8 cellular contexts compared by ENCODE assay signal in genomic region chr17:76709077-76709950, GRCh38. TPM values are rescaled to one million over a fixed set of nuclear protein-coding genes. Genes with fewer than 3 reads are reported as not detected.
DNase-seq lines count a peak whose midpoint lies in the region; ATAC-seq, FAIRE-seq and TF ChIP-seq lines count a peak whose summit lies in the region.

No MANE protein-coding gene starts in this region.

- DNase-seq in GM23338 (ENCODE audit: low spot score) (peak; percentile 42), RWPE1 (ENCODE audit: low spot score) (no peak), endothelial cell of umbilical vein (ENCODE audit: low read depth, low spot score) (no peak), mucosa of descending colon (peak; percentile 66 to 80 (median 73)), COLO829 (ENCODE audit: low spot score) (no peak), KBM-7 (no peak)

- 0 out of 3 replicates have a peak, but pooled peaks cover 2% of the 10 kb centered on the region for H3K36me3 Mint-ChIP-seq in GM23338 (ENCODE audit: low read depth)

- H3K4me2 ChIP-seq in GM23338 (peak overlapping the region; percentile 88), endothelial cell of umbilical vein (ENCODE audit: insufficient read depth, low read length) (peak overlapping the region; percentile 60)

- no peak overlapping the region for H3K27ac Mint-ChIP-seq in GM23338

- peak overlapping the region; percentile 75 for H3K4me3 Mint-ChIP-seq in GM23338

- H3K36me3 ChIP-seq in GM23338 (ENCODE audit: insufficient read depth) (no peaks in the 10 kb centered on the region), endothelial cell of umbilical vein (ENCODE audit: control insufficient read depth in 2 of 2, extremely low read depth in 1 of 2, insufficient read depth in 2 of 2, low read length in 2 of 2) (peaks cover 0 to 7% of the 10 kb centered on the region in 2 experiments), mucosa of descending colon (ENCODE audit: low read depth) (no peaks in the 10 kb centered on the region), urinary bladder (ENCODE audit: insufficient read depth) (no peaks in the 10 kb centered on the region)

- 23% methylated on average over 29 of the region's 29 CpGs for WGBS in urinary bladder

- peaks cover 34% of the 10 kb centered on the region for H3K4me1 Mint-ChIP-seq in GM23338

- intact Hi-C loops in endothelial cell of umbilical vein (cut with micrococcal nuclease), result no loop called here
- intact Hi-C loops in mucosa of descending colon (cut with DNase I, micrococcal nuclease), result no loop called here

- H3K4me3 ChIP-seq in GM23338 (peak overlapping the region; percentile 73), endothelial cell of umbilical vein (replicated peaks in 1 of 3; ENCODE audit: insufficient read depth in 1 of 3, low read depth in 1 of 3, low read length in 3 of 3) (peak overlapping the region; percentile 69 to 81 (median 72)), mucosa of descending colon (no peak overlapping the region), urinary bladder (ENCODE audit: low read depth, low read length) (peak overlapping the region; percentile 84)

- H2AFZ ChIP-seq in GM23338, result no peak overlapping the region; the same call in 1 of the 2 replicates
- H2AFZ ChIP-seq in endothelial cell of umbilical vein (ENCODE audit: low read depth, low read length), result peak overlapping the region; percentile 39

- peak; percentile 82 for FAIRE-seq in endothelial cell of umbilical vein (lab: Jason Lieb, UNC)

- TF ChIP-seq CTCF in GM23338 (conservative IDR thresholded peaks at IDR 0.05; ENCODE audit: low read depth in 2 of 2) (no peak), RWPE1 (conservative IDR thresholded peaks at IDR 0.05; ENCODE audit: low read depth) (no peak), endothelial cell of umbilical vein (IDR thresholded peaks at IDR 0.05; ENCODE audit: extremely low read depth in 1 of 2, insufficient read depth in 1 of 2, low read depth in 1 of 2, low read length in 2 of 2) (no peak), mucosa of descending colon (IDR thresholded peaks at IDR 0.05) (no peak)

- peak overlapping the region; percentile 33 for H3K9ac ChIP-seq in endothelial cell of umbilical vein (replicated peaks; ENCODE audit: extremely low read depth, insufficient read depth, low read length)

- H3K79me2 ChIP-seq in GM23338 (replicated peaks; ENCODE audit: insufficient read depth) (peaks cover 24% of the 10 kb centered on the region), endothelial cell of umbilical vein (ENCODE audit: control insufficient read depth, insufficient read depth, low read length) (peaks cover 56% of the 10 kb centered on the region)

- no peaks in the 10 kb centered on the region for H3K9me1 ChIP-seq in endothelial cell of umbilical vein (replicated peaks; ENCODE audit: control insufficient read depth, extremely low read depth, insufficient read depth, low read length)

- peaks cover 39% of the 10 kb centered on the region for H3K27me3 Mint-ChIP-seq in GM23338 (ENCODE audit: insufficient read depth, low read depth, poor library complexity)

- H3K27ac ChIP-seq in GM23338 (ENCODE audit: low read depth) (no peak overlapping the region), RWPE1 (peak overlapping the region; percentile 87), endothelial cell of umbilical vein (ENCODE audit: insufficient read depth, low read depth, low read length) (peak overlapping the region; percentile 14), urinary bladder (ENCODE audit: low read depth) (peak overlapping the region; percentile 83)

- no peaks in the 10 kb centered on the region for H3K9me2 ChIP-seq in GM23338 (ENCODE audit: insufficient read depth)

- peaks cover 18% of the 10 kb centered on the region for H3K27me3 ChIP-seq in GM23338 (ENCODE audit: insufficient read depth)
- no peaks in the 10 kb centered on the region for H3K27me3 ChIP-seq in endothelial cell of umbilical vein (ENCODE audit: control insufficient read depth in 2 of 2, insufficient read depth in 2 of 2, low read length in 2 of 2)

- POLR2A ChIA-PET in RWPE1 (lab: Yijun Ruan, JAX; ENCODE audit: low non-redundant PET), result no interaction called here
- POLR2A ChIA-PET in endothelial cell of umbilical vein (lab: Charles Lee), result no interaction called here

- CTCF ChIA-PET in RWPE1 (lab: Yijun Ruan, JAX), result interaction anchor here (0.5 kb wide), 1 partner anchor 199 kb away, joined by 3 read pairs; no protein-coding TSS in a partner anchor
- CTCF ChIA-PET in endothelial cell of umbilical vein (lab: Charles Lee), result interaction anchor here (1.0 to 5.9 kb wide), 8 partner anchors 8 to 186 kb away, joined by 3 to 43 read pairs (median 6); no protein-coding TSS in a partner anchor

- no peaks in the 10 kb centered on the region for H3K9me3 ChIP-seq in endothelial cell of umbilical vein (replicated peaks; ENCODE audit: control insufficient read depth, insufficient read depth, low read length)
- no peaks in the 10 kb centered on the region for H3K9me3 ChIP-seq in mucosa of descending colon

- dilution Hi-C loops in endothelial cell of umbilical vein (cut with MboI; ENCODE audit: extremely low pct_ligation_motif_present, low sequenced_read_pairs), result no loop called here

- peak; percentile 11 for ATAC-seq in GM23338
- ATAC-seq in mucosa of descending colon, result peak; percentile 47
- ATAC-seq in HG03159 (IDR thresholded peaks at IDR 0.05; ENCODE audit: unreplicated experiment), result no peak

- H3K9me3 Mint-ChIP-seq in GM23338, result no peaks in the 10 kb centered on the region; the same call in 2 of the 3 replicates

- peaks cover 9% of the 10 kb centered on the region for H3F3A ChIP-seq in GM23338 (replicated peaks; ENCODE audit: low read depth)

- TF ChIP-seq POLR2A in endothelial cell of umbilical vein (IDR thresholded peaks at IDR 0.05; ENCODE audit: low read depth, low read length), result no peak

- H4K20me1 ChIP-seq in GM23338 (replicated peaks; ENCODE audit: insufficient read depth) (peaks cover 10% of the 10 kb centered on the region; the same call in 1 of the 2 replicates), endothelial cell of umbilical vein (replicated peaks; ENCODE audit: control insufficient read depth, extremely low read depth, insufficient read depth, low read length) (no peaks in the 10 kb centered on the region)

- in situ Hi-C loops in KBM-7 (cut with MboI; ENCODE audit: low pct_unique_long_range_greater_than_20kb, low sequenced_read_pairs), result no loop called here

- H3K4me1 ChIP-seq in GM23338 (ENCODE audit: insufficient read depth) (peaks cover 30% of the 10 kb centered on the region), endothelial cell of umbilical vein (ENCODE audit: control insufficient read depth, extremely low read depth, insufficient read depth, low read length) (peaks cover 22% of the 10 kb centered on the region), mucosa of descending colon (ENCODE audit: low read depth) (no peaks in the 10 kb centered on the region), urinary bladder (ENCODE audit: insufficient read depth) (no peaks in the 10 kb centered on the region)

- TSS peak; percentile 34 for BruUV-seq in endothelial cell of umbilical vein (replicated peaks; lab: Mats Ljungman, UMichigan)

RNA-seq across cellular contexts. Expression of gene MXRA7, which starts 1.5 kb away (rescaled TPM):
- 29.2 and 46.6 TPM in 2 replicates for total RNA-seq in GM23338 (2014; rRNA removed; shearing (Covaris generic))
- 11.4 and 12.1 TPM in 2 replicates for polyA plus RNA-seq in GM23338 (2016; fragmentation: Nextera tagmentation; extraction: Ambion mirVana)
- total RNA-seq in endothelial cell of umbilical vein, result 85.5 and 95.8 TPM in 2 replicates
- polyA plus RNA-seq in endothelial cell of umbilical vein, result 42.0 and 49.5 TPM in 2 replicates
- polyA plus RNA-seq in endothelial cell of umbilical vein (2011; cell fraction: cytosol; rRNA removed), result 61.8 and 71.7 TPM in 2 replicates
- polyA plus RNA-seq in endothelial cell of umbilical vein (2011; cell fraction: nucleus; rRNA removed), result 26.0 and 27.2 TPM in 2 replicates
- polyA plus RNA-seq in endothelial cell of umbilical vein (2012), result 110 and 134 TPM in 2 replicates
- 57.2 and 57.4 TPM in 2 replicates for polyA minus RNA-seq in endothelial cell of umbilical vein
- polyA minus RNA-seq in endothelial cell of umbilical vein (2011; cell fraction: cytosol; rRNA and poly(A)+ RNA removed), result 8.2 TPM
- polyA minus RNA-seq in endothelial cell of umbilical vein (2011; cell fraction: nucleus; rRNA and poly(A)+ RNA removed), result 10.1 and 10.8 TPM in 2 replicates
- 100 to 1,000 TPM in 1 of 3 donors, 10 to 100 TPM in 2; 11.4 to 214 (median 24.5) TPM for total RNA-seq in mucosa of descending colon
- total RNA-seq in urinary bladder, result 188 TPM
- polyA plus RNA-seq in urinary bladder, result 432 TPM

RNA-seq across cellular contexts. Expression of gene JMJD6, which starts 17.1 kb away (rescaled TPM):
- 11.3 and 12.8 TPM in 2 replicates for total RNA-seq in GM23338 (2014; rRNA removed; shearing (Covaris generic))
- polyA plus RNA-seq in GM23338 (2016; fragmentation: Nextera tagmentation; extraction: Ambion mirVana) (11.4 and 12.7 TPM in 2 replicates), endothelial cell of umbilical vein (18.4 and 19.8 TPM in 2 replicates), urinary bladder (41.4 TPM)
- total RNA-seq in endothelial cell of umbilical vein (36.6 and 41.6 TPM in 2 replicates), mucosa of descending colon (10 to 100 TPM; 27.0 to 56.3 (median 30.3) TPM), urinary bladder (13.5 TPM)
- polyA plus RNA-seq in endothelial cell of umbilical vein (2011; cell fraction: cytosol; rRNA removed), result 15.0 and 16.0 TPM in 2 replicates
- 19.2 and 25.9 TPM in 2 replicates for polyA plus RNA-seq in endothelial cell of umbilical vein (2011; cell fraction: nucleus; rRNA removed)
- polyA plus RNA-seq in endothelial cell of umbilical vein (2012), result 35.8 and 40.0 TPM in 2 replicates
- 7.2 and 14.3 TPM in 2 replicates for polyA minus RNA-seq in endothelial cell of umbilical vein
- polyA minus RNA-seq in endothelial cell of umbilical vein (2011; cell fraction: cytosol; rRNA and poly(A)+ RNA removed), result 16.6 TPM
- 7.3 and 13.0 TPM in 2 replicates for polyA minus RNA-seq in endothelial cell of umbilical vein (2011; cell fraction: nucleus; rRNA and poly(A)+ RNA removed)

RNA-seq across cellular contexts. Expression of gene METTL23, which starts 17.3 kb away (rescaled TPM):
- 41.6 and 43.2 TPM in 2 replicates for total RNA-seq in GM23338 (2014; rRNA removed; shearing (Covaris generic))
- polyA plus RNA-seq in GM23338 (2016; fragmentation: Nextera tagmentation; extraction: Ambion mirVana) (51.6 and 55.9 TPM in 2 replicates), endothelial cell of umbilical vein (28.9 and 33.4 TPM in 2 replicates), urinary bladder (38.4 TPM)
- total RNA-seq in endothelial cell of umbilical vein (19.5 and 20.0 TPM in 2 replicates), mucosa of descending colon (10 to 100 TPM; 22.5 to 30.4 (median 28.7) TPM), urinary bladder (22.6 TPM)
- 23.8 and 31.3 TPM in 2 replicates for polyA plus RNA-seq in endothelial cell of umbilical vein (2011; cell fraction: cytosol; rRNA removed)
- polyA plus RNA-seq in endothelial cell of umbilical vein (2011; cell fraction: nucleus; rRNA removed), result 26.1 and 28.9 TPM in 2 replicates
- 25.7 and 30.1 TPM in 2 replicates for polyA plus RNA-seq in endothelial cell of umbilical vein (2012)
- 11.6 and 30.1 TPM in 2 replicates for polyA minus RNA-seq in endothelial cell of umbilical vein
- 12.3 TPM for polyA minus RNA-seq in endothelial cell of umbilical vein (2011; cell fraction: cytosol; rRNA and poly(A)+ RNA removed)
- 10.6 and 11.6 TPM in 2 replicates for polyA minus RNA-seq in endothelial cell of umbilical vein (2011; cell fraction: nucleus; rRNA and poly(A)+ RNA removed)

RNA-seq across cellular contexts. Expression of gene SRSF2, which starts 27.8 kb away (rescaled TPM):
- 524 and 547 TPM in 2 replicates for total RNA-seq in GM23338 (2014; rRNA removed; shearing (Covaris generic))
- polyA plus RNA-seq in GM23338 (2016; fragmentation: Nextera tagmentation; extraction: Ambion mirVana) (305 and 317 TPM in 2 replicates), endothelial cell of umbilical vein (283 and 380 TPM in 2 replicates), urinary bladder (148 TPM)
- total RNA-seq in endothelial cell of umbilical vein (303 and 307 TPM in 2 replicates), mucosa of descending colon (100 to 1,000 TPM; 130 to 166 (median 134) TPM), urinary bladder (134 TPM)
- 151 and 197 TPM in 2 replicates for polyA plus RNA-seq in endothelial cell of umbilical vein (2011; cell fraction: cytosol; rRNA removed)
- 453 and 593 TPM in 2 replicates for polyA plus RNA-seq in endothelial cell of umbilical vein (2011; cell fraction: nucleus; rRNA removed)
- 179 and 283 TPM in 2 replicates for polyA plus RNA-seq in endothelial cell of umbilical vein (2012)
- 190 and 266 TPM in 2 replicates for polyA minus RNA-seq in endothelial cell of umbilical vein
- polyA minus RNA-seq in endothelial cell of umbilical vein (2011; cell fraction: cytosol; rRNA and poly(A)+ RNA removed), result 372 TPM
- 199 and 376 TPM in 2 replicates for polyA minus RNA-seq in endothelial cell of umbilical vein (2011; cell fraction: nucleus; rRNA and poly(A)+ RNA removed)

RNA-seq across cellular contexts. Expression of gene MFSD11, which starts 28.6 kb away (rescaled TPM):
- 25.5 and 35.3 TPM in 2 replicates for total RNA-seq in GM23338 (2014; rRNA removed; shearing (Covaris generic))
- polyA plus RNA-seq in GM23338 (2016; fragmentation: Nextera tagmentation; extraction: Ambion mirVana) (9.3 and 10.2 TPM in 2 replicates), endothelial cell of umbilical vein (23.5 and 24.7 TPM in 2 replicates), urinary bladder (16.6 TPM)
- total RNA-seq in endothelial cell of umbilical vein (27.1 and 35.2 TPM in 2 replicates), mucosa of descending colon (10 to 100 TPM; 31.2 to 38.2 (median 33.2) TPM), urinary bladder (69.5 TPM)
- 17.7 and 21.3 TPM in 2 replicates for polyA plus RNA-seq in endothelial cell of umbilical vein (2011; cell fraction: cytosol; rRNA removed)
- 33.5 and 34.9 TPM in 2 replicates for polyA plus RNA-seq in endothelial cell of umbilical vein (2011; cell fraction: nucleus; rRNA removed)
- 22.1 and 30.1 TPM in 2 replicates for polyA plus RNA-seq in endothelial cell of umbilical vein (2012)
- polyA minus RNA-seq in endothelial cell of umbilical vein, result 38.9 and 44.6 TPM in 2 replicates
- 13.7 TPM for polyA minus RNA-seq in endothelial cell of umbilical vein (2011; cell fraction: cytosol; rRNA and poly(A)+ RNA removed)
- 29.3 and 33.5 TPM in 2 replicates for polyA minus RNA-seq in endothelial cell of umbilical vein (2011; cell fraction: nucleus; rRNA and poly(A)+ RNA removed)

Comparison
In these comparisons a context has a peak if more than half of its experiments do, and no peak if none do; other contexts are left out.
1. DNase-seq: peak in GM23338 (single experiment) and mucosa of descending colon (3 of 3); none in RWPE1 (single experiment), endothelial cell of umbilical vein (single experiment), COLO829 (single experiment) and KBM-7 (single experiment).